In the genomic region with DNA sequence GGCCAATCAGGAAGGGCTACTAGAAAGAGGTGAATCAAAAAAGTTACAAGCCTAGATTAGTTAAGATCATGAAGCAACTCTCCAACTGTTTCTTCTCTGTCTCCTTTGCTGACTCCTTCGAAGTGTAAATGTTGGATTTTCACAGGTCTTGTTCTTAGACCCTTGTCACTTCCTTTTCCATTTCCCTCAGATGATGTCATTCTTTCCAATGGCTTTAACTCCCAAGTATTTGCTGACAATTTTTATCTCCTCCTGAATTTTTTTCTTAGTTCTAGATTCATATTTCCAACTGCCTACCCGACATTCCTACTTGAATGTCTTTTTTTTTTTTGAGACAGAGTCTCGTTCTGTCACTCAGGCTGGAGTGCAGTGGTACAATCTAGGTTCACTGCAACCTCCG, we compare ENCODE assay signal across 2 cellular contexts.
A peak's percentile ranks its signal among the peaks of the same experiment; 100 is the strongest.
TF ChIP-seq lines count a peak whose summit lies in the region.

No MANE protein-coding gene starts in this region.

TF ChIP-seq in HEK293, 187 proteins besides CTCF, POLR2A, EP300 and RAD21:
- TF ChIP-seq, protein P1, sequence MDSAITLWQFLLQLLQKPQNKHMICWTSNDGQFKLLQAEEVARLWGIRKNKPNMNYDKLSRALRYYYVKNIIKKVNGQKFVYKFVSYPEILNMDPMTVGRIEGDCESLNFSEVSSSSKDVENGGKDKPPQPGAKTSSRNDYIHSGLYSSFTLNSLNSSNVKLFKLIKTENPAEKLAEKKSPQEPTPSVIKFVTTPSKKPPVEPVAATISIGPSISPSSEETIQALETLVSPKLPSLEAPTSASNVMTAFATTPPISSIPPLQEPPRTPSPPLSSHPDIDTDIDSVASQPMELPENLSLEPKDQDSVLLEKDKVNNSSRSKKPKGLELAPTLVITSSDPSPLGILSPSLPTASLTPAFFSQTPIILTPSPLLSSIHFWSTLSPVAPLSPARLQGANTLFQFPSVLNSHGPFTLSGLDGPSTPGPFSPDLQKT (IDR thresholded peaks at IDR 0.05; ENCODE audit: borderline replicate concordance, low read depth, low read length): no peak
- TF ChIP-seq, protein P2, sequence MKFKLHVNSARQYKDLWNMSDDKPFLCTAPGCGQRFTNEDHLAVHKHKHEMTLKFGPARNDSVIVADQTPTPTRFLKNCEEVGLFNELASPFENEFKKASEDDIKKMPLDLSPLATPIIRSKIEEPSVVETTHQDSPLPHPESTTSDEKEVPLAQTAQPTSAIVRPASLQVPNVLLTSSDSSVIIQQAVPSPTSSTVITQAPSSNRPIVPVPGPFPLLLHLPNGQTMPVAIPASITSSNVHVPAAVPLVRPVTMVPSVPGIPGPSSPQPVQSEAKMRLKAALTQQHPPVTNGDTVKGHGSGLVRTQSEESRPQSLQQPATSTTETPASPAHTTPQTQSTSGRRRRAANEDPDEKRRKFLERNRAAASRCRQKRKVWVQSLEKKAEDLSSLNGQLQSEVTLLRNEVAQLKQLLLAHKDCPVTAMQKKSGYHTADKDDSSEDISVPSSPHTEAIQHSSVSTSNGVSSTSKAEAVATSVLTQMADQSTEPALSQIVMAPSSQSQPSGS (tag by site-specific recombination; IDR thresholded peaks at IDR 0.05; ENCODE audit: low read depth): peak; percentile 72
- TF ChIP-seq, protein P3, sequence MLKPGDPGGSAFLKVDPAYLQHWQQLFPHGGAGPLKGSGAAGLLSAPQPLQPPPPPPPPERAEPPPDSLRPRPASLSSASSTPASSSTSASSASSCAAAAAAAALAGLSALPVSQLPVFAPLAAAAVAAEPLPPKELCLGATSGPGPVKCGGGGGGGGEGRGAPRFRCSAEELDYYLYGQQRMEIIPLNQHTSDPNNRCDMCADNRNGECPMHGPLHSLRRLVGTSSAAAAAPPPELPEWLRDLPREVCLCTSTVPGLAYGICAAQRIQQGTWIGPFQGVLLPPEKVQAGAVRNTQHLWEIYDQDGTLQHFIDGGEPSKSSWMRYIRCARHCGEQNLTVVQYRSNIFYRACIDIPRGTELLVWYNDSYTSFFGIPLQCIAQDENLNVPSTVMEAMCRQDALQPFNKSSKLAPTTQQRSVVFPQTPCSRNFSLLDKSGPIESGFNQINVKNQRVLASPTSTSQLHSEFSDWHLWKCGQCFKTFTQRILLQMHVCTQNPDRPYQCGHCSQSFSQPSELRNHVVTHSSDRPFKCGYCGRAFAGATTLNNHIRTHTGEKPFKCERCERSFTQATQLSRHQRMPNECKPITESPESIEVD (tag by site-specific recombination; IDR thresholded peaks at IDR 0.05): no peak
- TF ChIP-seq ZNF510 (tag by site-specific recombination; IDR thresholded peaks at IDR 0.05; ENCODE audit: insufficient replicate concordance) (no peak), SALL2 (tag by site-specific recombination; IDR thresholded peaks at IDR 0.05; ENCODE audit: borderline replicate concordance) (no peak)

TF ChIP-seq in endothelial cell of umbilical vein, 7 proteins besides CTCF, POLR2A, EP300 and RAD21:
- TF ChIP-seq POLR2AphosphoS5 (IDR thresholded peaks at IDR 0.05; ENCODE audit: insufficient read depth, low read depth, low read length) (no peak), JUN (IDR thresholded peaks at IDR 0.05; ENCODE audit: borderline replicate concordance, insufficient read depth, insufficient read length, low read depth) (peak; percentile 82)
TF ChIP-seq in endothelial cell of umbilical vein: peak in this region for 1.
